16 cellular contexts compared by ENCODE assay signal in the genomic region with DNA sequence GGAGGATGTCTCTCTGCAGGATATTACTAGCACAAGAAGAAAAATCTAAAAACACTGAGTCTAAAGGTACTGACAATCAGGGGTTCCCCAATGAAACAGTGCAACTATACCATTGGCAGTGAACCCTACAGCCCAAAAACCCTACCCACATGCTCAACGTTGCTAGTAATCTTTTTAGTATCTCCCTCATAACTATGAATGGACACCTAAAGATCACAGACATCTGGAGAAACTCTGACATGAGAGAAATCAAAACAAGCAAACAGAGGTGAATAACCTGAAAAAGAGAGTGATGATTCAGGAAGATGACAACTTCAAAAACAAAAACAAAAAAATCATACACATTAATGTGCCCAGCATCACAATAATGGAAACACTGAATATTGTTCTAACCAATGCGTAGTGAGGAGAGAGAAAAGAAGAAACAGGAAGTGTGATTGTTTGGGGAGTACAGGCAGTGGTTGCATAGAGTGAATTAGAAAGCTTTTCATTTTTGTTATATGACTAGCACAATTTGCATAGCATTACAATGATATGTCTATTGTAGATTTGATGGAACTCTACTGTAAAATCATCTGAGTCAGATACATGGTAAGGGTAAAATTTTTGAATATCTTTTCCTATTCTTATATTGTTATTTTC.
DNase-seq lines count a peak whose midpoint lies in the region; ATAC-seq and TF ChIP-seq lines count a peak whose summit lies in the region.
"Had no signal": no experiment of that assay in that cellular context is flagged by ENCODE, and none has a peak within 500 bp of the region (broad histone marks: within the 10 kb centered on the region; RNA-seq: fewer than 3 reads in every experiment).

No MANE protein-coding gene starts in this region.

- H3K4me3 ChIP-seq in SK-N-SH (ENCODE audit: low read depth in 2 of 2, low read length in 1 of 2) (no peak overlapping the region), HAP-1 (no peak overlapping the region)
- H3K4me3 ChIP-seq: tibial nerve had no signal

- no peaks in the 10 kb centered on the region for H3K27me3 ChIP-seq in SK-N-SH (ENCODE audit: insufficient read depth)
- H3K27me3 ChIP-seq in HAP-1 (ENCODE audit: low read depth): no peaks in the 10 kb centered on the region
- H3K27me3 ChIP-seq: tibial nerve had no signal

- TF ChIP-seq EP300 in SK-N-SH (IDR thresholded peaks at IDR 0.05; ENCODE audit: borderline replicate concordance in 1 of 2, low read depth in 1 of 2, low read length in 1 of 2): no peak

- H3K4me2 ChIP-seq in SK-N-SH: no peak overlapping the region

- H3K9me3 ChIP-seq in SK-N-SH: peaks cover 4% of the 10 kb centered on the region; the same call in 1 of the 2 replicates
- H3K9me3 ChIP-seq in HAP-1: no peaks in the 10 kb centered on the region
- H3K9me3 ChIP-seq: tibial nerve had no signal

- CTCF ChIA-PET in GM10248 (lab: Yijun Ruan, JAX) (no interaction called here), SK-N-SH (lab: Yijun Ruan, JAX) (no interaction called here)

- peaks cover 2% of the 10 kb centered on the region for H3F3A ChIP-seq in SK-N-SH (replicated peaks; ENCODE audit: insufficient read depth)

- in situ Hi-C loops in HAP-1 (cut with MboI; ENCODE audit: low sequenced_read_pairs): no loop called here

- no peak overlapping the region for H3K27ac ChIP-seq in SK-N-SH (ENCODE audit: low read depth in 2 of 2, low read length in 1 of 2)
- H3K27ac ChIP-seq: tibial nerve had no signal

- H3K9me2 ChIP-seq in SK-N-SH: no peaks in the 10 kb centered on the region

- no peak overlapping the region for H3K9ac ChIP-seq in SK-N-SH

- ATAC-seq in GM18870 (IDR thresholded peaks at IDR 0.05; ENCODE audit: unreplicated experiment): peak; percentile 88
- peak; percentile 87 for ATAC-seq in GM21786 (IDR thresholded peaks at IDR 0.05; ENCODE audit: unreplicated experiment)
- peak; percentile 91 for ATAC-seq in HG03342 (IDR thresholded peaks at IDR 0.05; ENCODE audit: unreplicated experiment)
- no peak for ATAC-seq in left ventricle myocardium superior
- ATAC-seq: PC-3, SK-N-SH treated with all-trans-retinoic acid at 6 μM for 48 hours had no signal

- DNase-seq in GM10248 (ENCODE audit: extremely low spot score): peak; percentile 3
- no peak for DNase-seq in left ventricle myocardium superior
- no peak for DNase-seq in SIG-M5 (lab: John Stamatoyannopoulos, UW)
- DNase-seq in SK-N-SH: no peak
- no peak for DNase-seq in HAP-1 (ENCODE audit: low spot score in 2 of 2)
- DNase-seq: activated effector memory CD4-positive, alpha-beta T cell treated with Interleukin-2 at 50 U/mL for 16 hours; anterior cingulate cortex; NCI-H1694 treated with DMSO at 0.1 percent for 48 hours; NCI-H510A treated with DMSO at 0.1 percent for 48 hours; PC-3; stimulated activated CD4-positive, alpha-beta T cell treated with anti-CD3 and anti-CD28 coated beads, Interleukin-4, amount 100 ng/mL, for 24 hours had no signal

- POLR2A ChIA-PET in GM10248 (lab: Yijun Ruan, JAX): no interaction called here
- POLR2A ChIA-PET in SK-N-SH (lab: Yijun Ruan, JAX): no interaction called here

- no peak for TF ChIP-seq RAD21 in SK-N-SH (IDR thresholded peaks at IDR 0.05; ENCODE audit: low read length)

- no peaks in the 10 kb centered on the region for H3K79me2 ChIP-seq in SK-N-SH (ENCODE audit: insufficient read depth)

- no peak overlapping the region for H2AFZ ChIP-seq in SK-N-SH (ENCODE audit: low read depth)

- intact Hi-C loops in left ventricle myocardium superior (cut with micrococcal nuclease): no loop called here

- WGBS in SK-N-SH (ENCODE audit: low lambda C conversion rate): 0% methylated on average over 2 of the region's 2 CpGs

- no peak for TF ChIP-seq CTCF in GM10248 (IDR thresholded peaks at IDR 0.05; ENCODE audit: control extremely low read depth, extremely low read depth, low read depth, missing control alignments)
- TF ChIP-seq CTCF in SK-N-SH (IDR thresholded peaks at IDR 0.05): no peak

- no peaks in the 10 kb centered on the region for H3K4me1 ChIP-seq in SK-N-SH (ENCODE audit: control insufficient read depth in 1 of 2, insufficient read depth in 2 of 2, low read depth in 1 of 2, low read length in 1 of 2)
- no peaks in the 10 kb centered on the region for H3K4me1 ChIP-seq in HAP-1
- H3K4me1 ChIP-seq: tibial nerve had no signal

- no peaks in the 10 kb centered on the region for H4K20me1 ChIP-seq in SK-N-SH (ENCODE audit: insufficient read depth)

- H3K36me3 ChIP-seq in SK-N-SH (replicated peaks in 1 of 2; ENCODE audit: control insufficient read depth in 1 of 2, insufficient read depth in 2 of 2, low read length in 1 of 2): no peaks in the 10 kb centered on the region
- H3K36me3 ChIP-seq in HAP-1 (replicated peaks): no peaks in the 10 kb centered on the region
- H3K36me3 ChIP-seq: tibial nerve had no signal

TF ChIP-seq in SK-N-SH, 30 proteins besides CTCF, POLR2A, EP300 and RAD21:
- TF ChIP-seq FOXM1 (IDR thresholded peaks at IDR 0.05; ENCODE audit: low read depth) (no peak), PBX3 (IDR thresholded peaks at IDR 0.05) (no peak), FOXJ3 (CRISPR knock-in tag; IDR thresholded peaks at IDR 0.05) (no peak), GABPA (IDR thresholded peaks at IDR 0.05; ENCODE audit: low read depth) (no peak), SMC3 (IDR thresholded peaks at IDR 0.05; ENCODE audit: low read depth, low read length) (no peak), POLR2AphosphoS5 (IDR thresholded peaks at IDR 0.05; ENCODE audit: low read depth, low read length) (no peak), YY1 (IDR thresholded peaks at IDR 0.05; ENCODE audit: low read depth) (no peak), GATA2 (CRISPR knock-in tag; IDR thresholded peaks at IDR 0.05) (no peak), NRF1 (IDR thresholded peaks at IDR 0.05; ENCODE audit: low read depth, low read length) (no peak), RCOR1 (IDR thresholded peaks at IDR 0.05; ENCODE audit: low read length) (no peak)
- TF ChIP-seq, protein P1, sequence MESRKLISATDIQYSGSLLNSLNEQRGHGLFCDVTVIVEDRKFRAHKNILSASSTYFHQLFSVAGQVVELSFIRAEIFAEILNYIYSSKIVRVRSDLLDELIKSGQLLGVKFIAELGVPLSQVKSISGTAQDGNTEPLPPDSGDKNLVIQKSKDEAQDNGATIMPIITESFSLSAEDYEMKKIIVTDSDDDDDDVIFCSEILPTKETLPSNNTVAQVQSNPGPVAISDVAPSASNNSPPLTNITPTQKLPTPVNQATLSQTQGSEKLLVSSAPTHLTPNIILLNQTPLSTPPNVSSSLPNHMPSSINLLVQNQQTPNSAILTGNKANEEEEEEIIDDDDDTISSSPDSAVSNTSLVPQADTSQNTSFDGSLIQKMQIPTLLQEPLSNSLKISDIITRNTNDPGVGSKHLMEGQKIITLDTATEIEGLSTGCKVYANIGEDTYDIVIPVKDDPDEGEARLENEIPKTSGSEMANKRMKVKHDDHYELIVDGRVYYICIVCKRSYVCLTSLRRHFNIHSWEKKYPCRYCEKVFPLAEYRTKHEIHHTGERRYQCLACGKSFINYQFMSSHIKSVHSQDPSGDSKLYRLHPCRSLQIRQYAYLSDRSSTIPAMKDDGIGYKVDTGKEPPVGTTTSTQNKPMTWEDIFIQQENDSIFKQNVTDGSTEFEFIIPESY (IDR thresholded peaks at IDR 0.05; ENCODE audit: borderline replicate concordance, low read depth): no peak
